Comparison of ENCODE assay signal across 1 cellular context in the genomic region with DNA sequence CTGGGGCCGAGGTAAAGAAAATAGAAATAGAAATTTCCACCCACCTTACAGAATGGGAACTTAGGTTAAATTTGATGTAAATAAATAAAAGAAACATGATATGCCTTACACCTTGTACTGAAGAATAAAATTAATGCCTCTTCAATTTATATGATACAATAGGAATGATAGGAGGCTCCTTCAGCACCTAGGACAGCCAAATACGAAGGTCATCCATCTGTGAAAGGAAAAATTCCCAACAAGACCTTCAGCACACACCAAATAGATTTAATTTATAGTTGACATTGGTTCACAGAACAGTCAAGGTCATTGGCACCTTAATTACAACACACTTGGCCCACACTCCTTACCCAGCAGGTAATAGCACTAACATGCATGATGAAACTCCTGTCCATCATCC.
TF ChIP-seq lines count a peak whose summit lies in the region.

No MANE protein-coding gene starts in this region.

TF ChIP-seq in SK-N-SH, 30 proteins besides CTCF, POLR2A, EP300 and RAD21 (continued from another document):
- TF ChIP-seq, protein P1, sequence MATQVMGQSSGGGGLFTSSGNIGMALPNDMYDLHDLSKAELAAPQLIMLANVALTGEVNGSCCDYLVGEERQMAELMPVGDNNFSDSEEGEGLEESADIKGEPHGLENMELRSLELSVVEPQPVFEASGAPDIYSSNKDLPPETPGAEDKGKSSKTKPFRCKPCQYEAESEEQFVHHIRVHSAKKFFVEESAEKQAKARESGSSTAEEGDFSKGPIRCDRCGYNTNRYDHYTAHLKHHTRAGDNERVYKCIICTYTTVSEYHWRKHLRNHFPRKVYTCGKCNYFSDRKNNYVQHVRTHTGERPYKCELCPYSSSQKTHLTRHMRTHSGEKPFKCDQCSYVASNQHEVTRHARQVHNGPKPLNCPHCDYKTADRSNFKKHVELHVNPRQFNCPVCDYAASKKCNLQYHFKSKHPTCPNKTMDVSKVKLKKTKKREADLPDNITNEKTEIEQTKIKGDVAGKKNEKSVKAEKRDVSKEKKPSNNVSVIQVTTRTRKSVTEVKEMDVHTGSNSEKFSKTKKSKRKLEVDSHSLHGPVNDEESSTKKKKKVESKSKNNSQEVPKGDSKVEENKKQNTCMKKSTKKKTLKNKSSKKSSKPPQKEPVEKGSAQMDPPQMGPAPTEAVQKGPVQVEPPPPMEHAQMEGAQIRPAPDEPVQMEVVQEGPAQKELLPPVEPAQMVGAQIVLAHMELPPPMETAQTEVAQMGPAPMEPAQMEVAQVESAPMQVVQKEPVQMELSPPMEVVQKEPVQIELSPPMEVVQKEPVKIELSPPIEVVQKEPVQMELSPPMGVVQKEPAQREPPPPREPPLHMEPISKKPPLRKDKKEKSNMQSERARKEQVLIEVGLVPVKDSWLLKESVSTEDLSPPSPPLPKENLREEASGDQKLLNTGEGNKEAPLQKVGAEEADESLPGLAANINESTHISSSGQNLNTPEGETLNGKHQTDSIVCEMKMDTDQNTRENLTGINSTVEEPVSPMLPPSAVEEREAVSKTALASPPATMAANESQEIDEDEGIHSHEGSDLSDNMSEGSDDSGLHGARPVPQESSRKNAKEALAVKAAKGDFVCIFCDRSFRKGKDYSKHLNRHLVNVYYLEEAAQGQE (IDR thresholded peaks at IDR 0.05; ENCODE audit: low read depth, low read length) = peak; percentile 80
